Comparison of ENCODE assay signal across 27 cellular contexts in genomic region chr16:10232757-10233156, GRCh38. TPM values are rescaled to one million over a fixed set of nuclear protein-coding genes. Genes with fewer than 3 reads are reported as not detected.
"Had no signal": no experiment of that assay in that cellular context is flagged by ENCODE, and none has a peak within 500 bp of the region (broad histone marks: within the 10 kb centered on the region; RNA-seq: fewer than 3 reads in every experiment).

No MANE protein-coding gene starts in this region.

- DNase-seq: naive B cell; naive thymus-derived CD8-positive, alpha-beta T cell; nephron progenitor cell; nucleus accumbens; pancreas; psoas muscle; right cardiac atrium; stimulated activated CD4-positive, alpha-beta T cell treated with anti-CD3 and anti-CD28 coated beads, Interleukin-15, amount 100 ng/mL, for 24 hours; stimulated activated CD4-positive, alpha-beta T cell treated with anti-CD3 and anti-CD28 coated beads, Interleukin-2, amount 100 ng/mL, for 24 hours; stimulated activated CD4-positive, alpha-beta T cell treated with anti-CD3 and anti-CD28 coated beads, Interleukin-2, amount 100 ng/mL, for 48 hours; stimulated activated CD4-positive, alpha-beta T cell treated with anti-CD3 and anti-CD28 coated beads, Interleukin-4, amount 100 ng/mL, for 24 hours; stimulated activated naive B cell treated with anti-CD40 and anti-IgM and Interleukin-4, amounts not matched to agents 10 μg/mL and 1 μg/mL and 100 μg/mL, for 72 hours; stimulated activated naive CD4-positive, alpha-beta T cell treated with Interleukin-2 at 50 U/mL for 16 hours; stomach; testis; tibial artery; transverse colon; upper lobe of right lung; uterus had no signal

- H3K4me2 ChIP-seq: smooth muscle cell had no signal

- FAIRE-seq: pancreas had no signal

- H3K4me3 ChIP-seq: pancreas, psoas muscle, skin epidermis, smooth muscle cell, stomach, suprapubic skin, testis, tibial artery, transverse colon, upper lobe of right lung, uterus had no signal

- H3K9me3 ChIP-seq: neutrophil, pancreas, testis, transverse colon, uterus had no signal

- H3K36me3 ChIP-seq: neutrophil, pancreas, stomach, suprapubic skin, tibial artery, transverse colon, upper lobe of right lung, uterus had no signal

- ATAC-seq: naive thymus-derived CD8-positive, alpha-beta T cell; natural killer cell treated with Interleukin-12 subunit alpha and Interleukin-12 subunit beta and Interleukin-15 and Interleukin-18, amount 100 ng/mL, for 72 hours; pancreas; psoas muscle; right cardiac atrium; sciatic nerve; stimulated activated effector memory CD8-positive, alpha-beta T cell treated with anti-CD3 and anti-CD28 coated beads, Interleukin-12 subunit alpha, Interleukin-12 subunit beta, amount 100 ng/mL, for 72 hours; stimulated activated naive B cell treated with anti-CD40 and anti-IgM and Interleukin-4, amounts not matched to agents 10 μg/mL and 1 μg/mL and 100 μg/mL, for 72 hours; upper lobe of right lung had no signal

- H3K27me3 ChIP-seq: neutrophil, pancreas, suprapubic skin, testis, transverse colon, upper lobe of right lung, uterus had no signal

- H3K27ac ChIP-seq: neutrophil, pancreas, psoas muscle, skin epidermis, stomach, suprapubic skin, testis, tibial artery, transverse colon, upper lobe of right lung, uterus had no signal

- H3K4me1 ChIP-seq: pancreas, psoas muscle, stomach, suprapubic skin, testis, tibial artery, transverse colon, upper lobe of right lung, uterus had no signal

RNA-seq across cellular contexts. Expression of gene GRIN2A, which starts 50.5 kb away (rescaled TPM):
- total RNA-seq: naive thymus-derived CD8-positive, alpha-beta T cell; natural killer cell treated with Interleukin-12 subunit alpha and Interleukin-12 subunit beta and Interleukin-15 and Interleukin-18, amount 100 ng/mL, for 72 hours; osteocyte had no signal
- polyA plus RNA-seq: naive thymus-derived CD8-positive, alpha-beta T cell had no signal
